ENCODE assay signal across 31 cellular contexts in the genomic region with DNA sequence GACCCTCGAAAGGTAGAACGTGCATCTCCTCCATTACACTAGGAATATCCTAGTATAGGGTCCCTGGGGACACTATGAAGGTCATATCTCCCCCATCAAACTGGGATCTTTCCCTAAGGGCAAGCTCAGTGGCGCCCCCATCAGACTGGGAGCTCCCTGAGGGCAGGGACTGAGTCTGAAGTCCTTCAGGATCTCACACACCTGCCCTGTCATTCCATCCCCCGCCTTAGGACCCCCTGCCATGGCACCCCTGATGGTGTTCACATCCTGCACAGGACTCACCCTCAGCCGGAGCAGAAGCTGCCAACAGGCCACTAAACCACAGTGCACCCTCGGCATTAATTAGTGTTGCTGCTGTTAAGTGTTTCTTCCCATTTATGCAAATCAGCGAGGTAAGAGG. TPM values are rescaled to one million over a fixed set of nuclear protein-coding genes. Genes with fewer than 3 reads are reported as not detected.
"Had no signal": no experiment of that assay in that cellular context is flagged by ENCODE, and none has a peak within 500 bp of the region (broad histone marks: within the 10 kb centered on the region; RNA-seq: fewer than 3 reads in every experiment).

No MANE protein-coding gene starts in this region.

- H3K27me3 Mint-ChIP-seq: activated CD4-positive, alpha-beta memory T cell treated with anti-CD3 and anti-CD28 coated beads, Interleukin-2, amount 10 ng/mL, durations not matched to agents 7 days and 5 days; activated CD4-positive, alpha-beta T cell treated with anti-CD3 and anti-CD28 coated beads, Interleukin-2, amount 10 ng/mL, durations not matched to agents 7 days and 5 days had no signal

- DNase-seq: activated CD4-positive, alpha-beta memory T cell treated with anti-CD3 and anti-CD28 coated beads, Interleukin-2, amount 10 ng/mL, durations not matched to agents 7 days and 5 days; activated CD4-positive, alpha-beta T cell treated with anti-CD3 and anti-CD28 coated beads for 1 hour; activated CD4-positive, alpha-beta T cell treated with anti-CD3 and anti-CD28 coated beads for 4 hours; activated CD4-positive, alpha-beta T cell treated with anti-CD3 and anti-CD28 coated beads, Interleukin-2, amount 10 ng/mL, durations not matched to agents 7 days and 5 days; activated CD4-positive, alpha-beta T cell treated with anti-CD3 and anti-CD28 coated beads, Interleukin-2, amount 50 U/mL, for 4 hours; activated CD8-positive, alpha-beta memory T cell treated with anti-CD3 and anti-CD28 coated beads, Interleukin-2, amount 50 U/mL, for 48 hours; activated effector memory CD4-positive, alpha-beta T cell treated with Interleukin-2 at 50 U/mL for 16 hours; activated gamma-delta T cell treated with Interleukin-2 at 50 U/mL for 16 hours; activated naive CD4-positive, alpha-beta T cell treated with anti-CD3 and anti-CD28 coated beads, Interleukin-2, amount 50 U/mL, for 16 hours; activated naive CD4-positive, alpha-beta T cell treated with Interleukin-2 at 50 U/mL for 16 hours; activated T-cell treated with anti-CD3 and anti-CD28 coated beads for 4 hours; activated T-cell treated with anti-CD3 and anti-CD28 coated beads, Interleukin-2, amount 50 U/mL, for 24 hours; activated T-cell treated with anti-CD3 and anti-CD28 coated beads, Interleukin-2, amount 50 U/mL, for 72 hours; amniotic stem cell; anterior cingulate cortex; brain microvascular endothelial cell; colonic mucosa; effector CD8-positive, alpha-beta T cell; esophagus squamous epithelium; foreskin melanocyte; T-helper 2 cell had no signal

- H3K27ac ChIP-seq: brain microvascular endothelial cell, colonic mucosa, epithelial cell of prostate, esophagus squamous epithelium, heart left ventricle had no signal

- ATAC-seq: activated T-cell treated with anti-CD3 and anti-CD28 coated beads, Interleukin-2, amount 50 U/mL, for 72 hours; heart left ventricle had no signal

- H3K36me3 ChIP-seq: brain microvascular endothelial cell, colonic mucosa, esophagus squamous epithelium, heart left ventricle had no signal

- H3K9me3 Mint-ChIP-seq: activated CD4-positive, alpha-beta memory T cell treated with anti-CD3 and anti-CD28 coated beads, Interleukin-2, amount 10 ng/mL, durations not matched to agents 7 days and 5 days; activated CD4-positive, alpha-beta T cell treated with anti-CD3 and anti-CD28 coated beads, Interleukin-2, amount 10 ng/mL, durations not matched to agents 7 days and 5 days; activated T-cell treated with anti-CD3 and anti-CD28 coated beads, Interleukin-2, amount 50 U/mL, for 24 hours; activated T-cell treated with anti-CD3 and anti-CD28 coated beads, Interleukin-2, amount 50 U/mL, for 72 hours had no signal

- H3K4me1 ChIP-seq: colonic mucosa, esophagus squamous epithelium had no signal

- H3K4me1 Mint-ChIP-seq: activated CD4-positive, alpha-beta memory T cell treated with anti-CD3 and anti-CD28 coated beads, Interleukin-2, amount 10 ng/mL, durations not matched to agents 7 days and 5 days; activated CD4-positive, alpha-beta T cell treated with anti-CD3 and anti-CD28 coated beads, Interleukin-2, amount 10 ng/mL, durations not matched to agents 7 days and 5 days had no signal

- H3K9me3 ChIP-seq: colonic mucosa, esophagus squamous epithelium, heart left ventricle had no signal

- H3K27me3 ChIP-seq: brain microvascular endothelial cell, colonic mucosa had no signal

- H3K27ac Mint-ChIP-seq: activated CD4-positive, alpha-beta memory T cell treated with anti-CD3 and anti-CD28 coated beads, Interleukin-2, amount 10 ng/mL, durations not matched to agents 7 days and 5 days; activated CD4-positive, alpha-beta T cell treated with anti-CD3 and anti-CD28 coated beads, Interleukin-2, amount 10 ng/mL, durations not matched to agents 7 days and 5 days; activated naive CD8-positive, alpha-beta T cell; activated T-cell treated with anti-CD3 and anti-CD28 coated beads, Interleukin-2, amount 50 U/mL, for 24 hours; activated T-cell treated with anti-CD3 and anti-CD28 coated beads, Interleukin-2, amount 50 U/mL, for 72 hours had no signal

- H3K36me3 Mint-ChIP-seq: activated naive CD8-positive, alpha-beta T cell had no signal

- H3K4me3 ChIP-seq: colonic mucosa, esophagus squamous epithelium, heart left ventricle had no signal

- FAIRE-seq: astrocyte, endometrium, endothelial cell of umbilical vein had no signal

- H3K4me3 Mint-ChIP-seq: activated CD4-positive, alpha-beta memory T cell treated with anti-CD3 and anti-CD28 coated beads, Interleukin-2, amount 10 ng/mL, durations not matched to agents 7 days and 5 days; activated CD4-positive, alpha-beta T cell treated with anti-CD3 and anti-CD28 coated beads, Interleukin-2, amount 10 ng/mL, durations not matched to agents 7 days and 5 days; activated naive CD8-positive, alpha-beta T cell; activated T-cell treated with anti-CD3 and anti-CD28 coated beads, Interleukin-2, amount 50 U/mL, for 24 hours; activated T-cell treated with anti-CD3 and anti-CD28 coated beads, Interleukin-2, amount 50 U/mL, for 72 hours had no signal

RNA-seq across cellular contexts. Expression of a gene that starts 50.4 kb away (rescaled TPM):
- total RNA-seq: activated CD4-positive, alpha-beta memory T cell treated with anti-CD3 and anti-CD28 coated beads, Interleukin-2, amount 10 ng/mL, durations not matched to agents 7 days and 5 days; activated CD4-positive, alpha-beta T cell treated with anti-CD3 and anti-CD28 coated beads, Interleukin-2, amount 10 ng/mL, durations not matched to agents 7 days and 5 days; activated T-cell treated with anti-CD3 and anti-CD28 coated beads, Interleukin-2, amount 50 U/mL, for 72 hours; astrocyte; dermis microvascular lymphatic vessel endothelial cell; endothelial cell of umbilical vein; fibroblast of lung; fibroblast of villous mesenchyme; T-helper 1 cell treated with Interleukin-12 subunit alpha and Interleukin-12 subunit beta and Interleukin-4 antibody, amounts not matched to agents 30 ng/mL and 1 ng/mL, for 36 hours had no signal
- polyA plus RNA-seq: endothelial cell of umbilical vein, fibroblast of lung had no signal
